Comparison of ENCODE assay signal across 13 cellular contexts in the genomic region with DNA sequence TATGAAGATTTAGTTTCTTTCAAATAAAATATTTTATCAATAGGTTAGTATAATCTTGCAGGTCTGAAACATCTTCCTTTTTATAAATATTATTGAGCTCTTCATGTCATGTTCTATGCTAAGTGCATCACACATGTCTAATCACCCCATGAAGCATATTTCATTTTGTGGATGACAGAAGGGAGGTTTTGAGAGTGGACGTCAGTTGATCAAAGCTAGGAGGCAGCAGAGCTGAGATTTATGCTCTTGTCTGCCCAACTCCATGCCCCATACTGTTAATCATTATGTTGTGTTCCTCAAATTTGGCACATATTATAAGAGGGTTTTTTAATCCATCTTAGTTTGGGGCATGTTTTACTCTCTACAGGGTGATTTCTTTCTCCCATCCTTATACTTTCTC. TPM values are rescaled to one million over a fixed set of nuclear protein-coding genes. Genes with fewer than 3 reads are reported as not detected.
DNase-seq lines count a peak whose midpoint lies in the region; ATAC-seq and TF ChIP-seq lines count a peak whose summit lies in the region.
"Had no signal": no experiment of that assay in that cellular context is flagged by ENCODE, and none has a peak within 500 bp of the region (broad histone marks: within the 10 kb centered on the region; RNA-seq: fewer than 3 reads in every experiment).

No MANE protein-coding gene starts in this region.

- H3K36me3 Mint-ChIP-seq in IgD-negative memory B cell: no peaks in the 10 kb centered on the region
- peaks cover 4% of the 10 kb centered on the region for H3K36me3 Mint-ChIP-seq in effector memory CD8-positive, alpha-beta T cell (ENCODE audit: insufficient read depth)
- no peaks in the 10 kb centered on the region for H3K36me3 Mint-ChIP-seq in stimulated activated memory B cell treated with anti-CD40 and anti-IgM and Interleukin-4, amounts not matched to agents 10 μg/mL and 1 μg/mL and 100 μg/mL, for 72 hours

- H3K27me3 Mint-ChIP-seq in IgD-negative memory B cell: no peaks in the 10 kb centered on the region
- no peaks in the 10 kb centered on the region for H3K27me3 Mint-ChIP-seq in effector memory CD8-positive, alpha-beta T cell
- H3K27me3 Mint-ChIP-seq in stimulated activated memory B cell treated with anti-CD40 and anti-IgM and Interleukin-4, amounts not matched to agents 10 μg/mL and 1 μg/mL and 100 μg/mL, for 72 hours: no peaks in the 10 kb centered on the region
- H3K27me3 Mint-ChIP-seq: stimulated activated naive CD8-positive, alpha-beta T cell treated with anti-CD3 and anti-CD28 coated beads, Interleukin-15, amount 100 ng/mL, for 72 hours had no signal

- no peaks in the 10 kb centered on the region for H3K36me3 ChIP-seq in uterus

- H3K4me3 Mint-ChIP-seq in IgD-negative memory B cell: peak overlapping the region in 2 of 4 donors; percentile 25 to 28
- no peak overlapping the region for H3K4me3 Mint-ChIP-seq in effector memory CD8-positive, alpha-beta T cell
- peak overlapping the region; percentile 43 for H3K4me3 Mint-ChIP-seq in stimulated activated memory B cell treated with anti-CD40 and anti-IgM and Interleukin-4, amounts not matched to agents 10 μg/mL and 1 μg/mL and 100 μg/mL, for 72 hours
- H3K4me3 Mint-ChIP-seq: stimulated activated naive CD8-positive, alpha-beta T cell treated with anti-CD3 and anti-CD28 coated beads, Interleukin-15, amount 100 ng/mL, for 72 hours had no signal

- peaks cover 0 to 2% of the 10 kb centered on the region in 2 donors for H3K4me1 ChIP-seq in uterus

- no peaks in the 10 kb centered on the region for H3K9me3 Mint-ChIP-seq in IgD-negative memory B cell
- H3K9me3 Mint-ChIP-seq in effector memory CD8-positive, alpha-beta T cell: no peaks in the 10 kb centered on the region
- H3K9me3 Mint-ChIP-seq in stimulated activated memory B cell treated with anti-CD40 and anti-IgM and Interleukin-4, amounts not matched to agents 10 μg/mL and 1 μg/mL and 100 μg/mL, for 72 hours: peaks cover 3% of the 10 kb centered on the region
- H3K9me3 Mint-ChIP-seq: stimulated activated naive CD8-positive, alpha-beta T cell treated with anti-CD3 and anti-CD28 coated beads, Interleukin-15, amount 100 ng/mL, for 72 hours had no signal

- H3K27me3 ChIP-seq in uterus: no peaks in the 10 kb centered on the region

- no peaks in the 10 kb centered on the region for H3K9me3 ChIP-seq in uterus

- H3K4me3 ChIP-seq in uterus: no peak overlapping the region

- ATAC-seq in effector memory CD8-positive, alpha-beta T cell (replicated peaks): peak; percentile 14
- no peak for ATAC-seq in stimulated activated memory B cell treated with anti-CD40 and anti-IgM and Interleukin-4, amounts not matched to agents 10 μg/mL and 1 μg/mL and 100 μg/mL, for 72 hours
- no peak for ATAC-seq in HG03095 (IDR thresholded peaks at IDR 0.05; ENCODE audit: unreplicated experiment)
- ATAC-seq: right cardiac atrium had no signal

- peak; percentile 1 for DNase-seq in DMS53 (lab: John Stamatoyannopoulos, UW)
- DNase-seq in DMS53 treated with DMSO at 0.1 percent for 48 hours (lab: John Stamatoyannopoulos, UW; ENCODE audit: unreplicated experiment): no peak
- no peak for DNase-seq in effector memory CD8-positive, alpha-beta T cell
- no peak for DNase-seq in uterus
- no peak for DNase-seq in stimulated activated naive CD4-positive, alpha-beta T cell (lab: John Stamatoyannopoulos, UW)
- DNase-seq: 8988T; activated CD4-positive, alpha-beta T cell treated with anti-CD3 and anti-CD28 coated beads, Interleukin-2, amount 50 U/mL, for 4 hours; Kasumi-1; right cardiac atrium; stimulated activated naive CD8-positive, alpha-beta T cell treated with anti-CD3 and anti-CD28 coated beads, Interleukin-15, amount 100 ng/mL, for 72 hours had no signal

- TF ChIP-seq POLR2A in uterus (IDR thresholded peaks at IDR 0.05): no peak

- intact Hi-C loops in uterus (cut with DNase I; ENCODE audit: low total_unique reads): no loop called here

- peaks cover 58 to 64% (median 59%) of the 10 kb centered on the region in 3 donors for H3K4me1 Mint-ChIP-seq in IgD-negative memory B cell
- peaks cover 17 to 19% of the 10 kb centered on the region in 2 donors for H3K4me1 Mint-ChIP-seq in effector memory CD8-positive, alpha-beta T cell (ENCODE audit: low read depth in 2 of 2)
- peaks cover 64% of the 10 kb centered on the region for H3K4me1 Mint-ChIP-seq in stimulated activated memory B cell treated with anti-CD40 and anti-IgM and Interleukin-4, amounts not matched to agents 10 μg/mL and 1 μg/mL and 100 μg/mL, for 72 hours

- peak overlapping the region; percentile 73 to 94 (median 93) for H3K27ac Mint-ChIP-seq in IgD-negative memory B cell
- H3K27ac Mint-ChIP-seq in effector memory CD8-positive, alpha-beta T cell: peak overlapping the region; percentile 86 to 89
- H3K27ac Mint-ChIP-seq in stimulated activated memory B cell treated with anti-CD40 and anti-IgM and Interleukin-4, amounts not matched to agents 10 μg/mL and 1 μg/mL and 100 μg/mL, for 72 hours: peak overlapping the region; percentile 92
- H3K27ac Mint-ChIP-seq: stimulated activated naive CD8-positive, alpha-beta T cell treated with anti-CD3 and anti-CD28 coated beads, Interleukin-15, amount 100 ng/mL, for 72 hours had no signal

- TF ChIP-seq CTCF in uterus (IDR thresholded peaks at IDR 0.05): no peak

- H3K27ac ChIP-seq in uterus: no peak overlapping the region

RNA-seq across cellular contexts. Expression of a gene that starts 22.7 kb away (rescaled TPM):
- polyA plus RNA-seq in IgD-negative memory B cell: 23.6 TPM
- total RNA-seq in uterus: 10 to 100 TPM; 21.3 to 84.0 (median 42.3) TPM
